1 cellular context compared by ENCODE assay signal in the genomic region with DNA sequence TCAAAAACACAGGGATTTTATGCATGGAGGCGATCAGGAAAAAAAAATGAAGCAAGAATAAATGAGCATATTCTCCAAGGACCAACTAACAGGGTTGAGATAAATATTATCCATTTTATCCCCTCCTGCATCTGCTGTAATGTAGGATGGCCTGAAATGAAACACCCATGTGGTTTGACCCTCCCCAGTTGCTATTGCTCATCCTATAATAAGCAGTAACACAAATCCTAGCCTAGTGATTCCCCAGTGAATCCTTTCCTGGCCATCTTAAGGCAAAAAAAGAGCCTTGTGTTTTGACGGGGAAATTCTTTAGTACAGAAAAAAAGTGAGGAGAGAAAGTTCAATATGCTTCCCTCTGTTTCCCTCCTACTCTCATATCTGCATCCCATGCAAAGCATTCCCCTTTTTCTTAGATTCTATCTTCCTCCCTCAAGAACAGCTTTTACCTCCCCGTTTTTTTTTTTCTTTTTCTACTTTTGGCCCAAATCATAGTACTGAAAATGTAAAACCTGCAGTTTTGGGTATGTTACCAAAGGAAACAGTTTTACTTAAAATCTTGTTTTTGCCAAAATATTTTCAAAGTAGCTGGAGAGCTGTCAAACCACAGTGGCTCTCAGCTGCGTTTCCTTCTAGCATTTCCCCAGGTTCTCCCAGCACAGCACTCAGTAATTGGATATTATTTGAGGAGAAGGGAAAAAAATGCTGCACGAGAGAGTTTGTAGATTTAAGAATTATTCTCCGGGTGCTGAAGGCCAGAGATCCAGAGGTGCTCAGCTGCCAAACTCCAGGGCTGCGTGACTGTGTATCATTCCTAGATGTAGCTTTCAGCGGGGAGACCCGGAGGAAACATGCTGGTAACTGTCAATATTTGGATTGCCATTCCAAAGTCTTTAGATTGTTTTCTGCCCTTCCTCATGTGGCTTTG.
TF ChIP-seq lines count a peak whose summit lies in the region.

No MANE protein-coding gene starts in this region.

TF ChIP-seq in SK-N-SH treated with all-trans-retinoic acid at 6 μM for 48 hours, 23 proteins besides CTCF, POLR2A, EP300 and RAD21 (continued from another document):
- no peak for TF ChIP-seq TSHZ2 (CRISPR knock-in tag; IDR thresholded peaks at IDR 0.05)
- TF ChIP-seq ZFP3 (CRISPR knock-in tag; IDR thresholded peaks at IDR 0.05): no peak
TF ChIP-seq in SK-N-SH treated with all-trans-retinoic acid at 6 μM for 48 hours: peak in this region for 0.
